1 cellular context compared by ENCODE assay signal in genomic region chr4:3286335-3287175, GRCh38.
TF ChIP-seq lines count a peak whose summit lies in the region.

No MANE protein-coding gene starts in this region.

TF ChIP-seq in GM12878, 131 proteins besides CTCF, POLR2A, EP300 and RAD21 (continued from another document and continues in another):
- TF ChIP-seq ZBTB4 (CRISPR knock-in tag; IDR thresholded peaks at IDR 0.05) (no peak), RB1 (IDR thresholded peaks at IDR 0.05; ENCODE audit: borderline replicate concordance) (no peak), ATF3 (IDR thresholded peaks at IDR 0.05; ENCODE audit: borderline replicate concordance, extremely low read depth, low read depth, low read length) (no peak), SMC3 (IDR thresholded peaks at IDR 0.05; ENCODE audit: borderline replicate concordance, low read length) (peak; percentile 0; the same call in 1 of the 2 replicates), ZNF217 (IDR thresholded peaks at IDR 0.05) (no peak), PBX3 (IDR thresholded peaks at IDR 0.05; ENCODE audit: insufficient replicate concordance, low read depth, low read length) (peak; percentile 84), HDAC2 (IDR thresholded peaks at IDR 0.05) (no peak), ATF7 (IDR thresholded peaks at IDR 0.05; ENCODE audit: low read depth) (0 out of 2 replicates have a peak, but pooled peaks have one; percentile 56), ATF2 (IDR thresholded peaks at IDR 0.05; ENCODE audit: low read length) (no peak; the same call in 1 of the 2 replicates), TAF1 (IDR thresholded peaks at IDR 0.05; ENCODE audit: borderline replicate concordance, low read depth, low read length) (no peak), BCLAF1 (IDR thresholded peaks at IDR 0.05) (no peak), IRF4 (IDR thresholded peaks at IDR 0.05; ENCODE audit: low read depth, low read length) (no peak), CREB1 (IDR thresholded peaks at IDR 0.05; ENCODE audit: low read depth) (peak; percentile 26; the same call in 1 of the 2 replicates), SREBF1 (IDR thresholded peaks at IDR 0.05; ENCODE audit: low read length) (no peak), GABPA (IDR thresholded peaks at IDR 0.05; ENCODE audit: low read depth) (no peak), E2F8 (IDR thresholded peaks at IDR 0.05; ENCODE audit: low read depth, partially characterized antibody) (no peak), PAX5 (IDR thresholded peaks at IDR 0.05; ENCODE audit: borderline replicate concordance, low read depth, low read length) (no peak), TBL1XR1 (IDR thresholded peaks at IDR 0.05; ENCODE audit: low read depth, low read length) (no peak), HDAC6 (IDR thresholded peaks at IDR 0.05; ENCODE audit: unreplicated experiment) (no peak), POLR2AphosphoS5 (IDR thresholded peaks at IDR 0.05; ENCODE audit: low read length) (no peak), DPF2 (IDR thresholded peaks at IDR 0.05) (peak; percentile 92), TCF7 (IDR thresholded peaks at IDR 0.05; ENCODE audit: borderline replicate concordance) (no peak), RELB (IDR thresholded peaks at IDR 0.05; ENCODE audit: low read depth) (0 out of 2 replicates have a peak, but pooled peaks have one; percentile 56), EGR1 (IDR thresholded peaks at IDR 0.05; ENCODE audit: borderline replicate concordance in 1 of 2, low read depth in 2 of 2, low read length in 2 of 2) (no peak), JUND (IDR thresholded peaks at IDR 0.05; ENCODE audit: low read depth, low read length) (no peak), BMI1 (IDR thresholded peaks at IDR 0.05; ENCODE audit: borderline replicate concordance) (no peak), SIN3A (IDR thresholded peaks at IDR 0.05; ENCODE audit: low read depth, low read length) (no peak), FOXM1 (IDR thresholded peaks at IDR 0.05; ENCODE audit: low read depth, low read length) (no peak), ZNF592 (IDR thresholded peaks at IDR 0.05) (no peak), RCOR1 (conservative IDR thresholded peaks at IDR 0.05; ENCODE audit: low read depth, low read length) (no peak), ELK1 (IDR thresholded peaks at IDR 0.05; ENCODE audit: low read depth, low read length) (no peak), ZBTB33 (IDR thresholded peaks at IDR 0.05) (no peak), SIX5 (IDR thresholded peaks at IDR 0.05; ENCODE audit: low read depth, low read length, severe bottlenecking) (no peak), ZZZ3 (IDR thresholded peaks at IDR 0.05; ENCODE audit: control insufficient read depth, insufficient read length, low read depth) (no peak), SUPT20H (IDR thresholded peaks at IDR 0.05; ENCODE audit: borderline replicate concordance, control insufficient read depth, low read depth, low read length) (no peak)
